Comparison of ENCODE assay signal across 11 cellular contexts in genomic region chr5:142601432-142601831, GRCh38.
A peak's percentile ranks its signal among the peaks of the same experiment; 100 is the strongest.
DNase-seq lines count a peak whose midpoint lies in the region; ATAC-seq and TF ChIP-seq lines count a peak whose summit lies in the region.
"Had no signal": no experiment of that assay in that cellular context is flagged by ENCODE, and none has a peak within 500 bp of the region (broad histone marks: within the 10 kb centered on the region; RNA-seq: fewer than 3 reads in every experiment).

No MANE protein-coding gene starts in this region.

- peak overlapping the region; percentile 93 for H2BK120ac ChIP-seq in IMR-90 (ENCODE audit: low read depth, low read length)

- in situ Hi-C loops in IMR-90 (cut with MboI; ENCODE audit: low sequenced_read_pairs) = loop anchor here (10.0 kb wide), 1 partner anchor 273 kb away; no protein-coding TSS in a partner anchor

- peak overlapping the region; percentile 69 for H3K4ac ChIP-seq in IMR-90 (ENCODE audit: low read depth, low read length)

- CTCF ChIA-PET in Caco-2 (lab: Charles Lee) (interaction anchor here (0.6 to 1.2 kb wide), 2 partner anchors 9 to 54 kb away, joined by 3 read pairs; no protein-coding TSS in a partner anchor), IMR-90 (lab: Yijun Ruan, JAX) (interaction anchor here (2.7 kb wide), 1 partner anchor 54 kb away, joined by 10 read pairs; no protein-coding TSS in a partner anchor)

- TF ChIP-seq CTCF in Caco-2 (IDR thresholded peaks at IDR 0.05; ENCODE audit: insufficient read depth in 1 of 2, low read depth in 1 of 2, low read length in 1 of 2, severe bottlenecking in 1 of 2, unreplicated experiment in 1 of 2) = peak; percentile 18 to 33
- peak; percentile 11; the same call in 1 of the 2 replicates for TF ChIP-seq CTCF in IMR-90 (conservative IDR thresholded peaks at IDR 0.05; ENCODE audit: low read depth, low read length)
- no peak for TF ChIP-seq CTCF in nephron (IDR thresholded peaks at IDR 0.05; ENCODE audit: unreplicated experiment in 3 of 3)

- H3K27ac Mint-ChIP-seq in Caco-2 (ENCODE audit: unreplicated experiment) (no peak overlapping the region), nephron (peak overlapping the region; percentile 70 to 88 (median 74))

- TF ChIP-seq RAD21 in IMR-90 (IDR thresholded peaks at IDR 0.05; ENCODE audit: low read length) = no peak

- no peaks in the 10 kb centered on the region for H4K20me1 ChIP-seq in IMR-90 (ENCODE audit: insufficient read depth, low read length)

- ATAC-seq in IMR-90 (ENCODE audit: low read depth) (no peak), GM18517 (IDR thresholded peaks at IDR 0.05; ENCODE audit: unreplicated experiment) (no peak), HG02973 (IDR thresholded peaks at IDR 0.05; ENCODE audit: unreplicated experiment) (no peak)

- H3K9me3 Mint-ChIP-seq in Caco-2 (ENCODE audit: unreplicated experiment) = no peaks in the 10 kb centered on the region
- no peaks in the 10 kb centered on the region for H3K9me3 Mint-ChIP-seq in nephron

- H3K4me2 ChIP-seq in IMR-90 (ENCODE audit: low read depth, low read length) = peak overlapping the region; percentile 90

- H2BK15ac ChIP-seq in IMR-90 (ENCODE audit: low read depth, low read length) = peak overlapping the region; percentile 52; the same call in 1 of the 3 replicates

- peaks cover 0 to 31% of the 10 kb centered on the region in 2 experiments; a peak in 2 of 4 replicates for H3K79me1 ChIP-seq in IMR-90 (ENCODE audit: low read depth in 1 of 2, low read length in 2 of 2)

- dilution Hi-C loops in IMR-90 (cut with HindIII; ENCODE audit: low sequenced_read_pairs, unreplicated experiment) = no loop called here

- peak overlapping the region; percentile 73; the same call in 1 of the 2 replicates for H3K14ac ChIP-seq in IMR-90 (replicated peaks; ENCODE audit: low read depth, low read length)

- no CpG with 5 or more reads among the region's 3 CpGs for WGBS in IMR-90 (ENCODE audit: extremely low coverage in 2 of 2, insufficient read length in 1 of 2), 2 experiments

- H3K9me1 ChIP-seq in IMR-90 (ENCODE audit: insufficient read depth, low read length) = peaks cover 19% of the 10 kb centered on the region

- no peaks in the 10 kb centered on the region; the same call in 1 of the 2 replicates for H3K27me3 ChIP-seq in Caco-2 (replicated peaks; ENCODE audit: control insufficient read depth, insufficient read depth, low read length)
- no peaks in the 10 kb centered on the region for H3K27me3 ChIP-seq in IMR-90 (ENCODE audit: control insufficient read depth, insufficient read depth, low read length)

- intact Hi-C loops in Caco-2 (cut with micrococcal nuclease; ENCODE audit: unreplicated experiment) (no loop called here), IMR-90 (cut with micrococcal nuclease) (no loop called here)

- H4K5ac ChIP-seq in IMR-90 (ENCODE audit: low read depth, low read length) = no peak overlapping the region

- H3K4me3 Mint-ChIP-seq in Caco-2 (ENCODE audit: unreplicated experiment) = no peak overlapping the region
- H3K4me3 Mint-ChIP-seq in nephron = no peak overlapping the region

- DNase-seq in Caco-2 (peak in 1 of 2 experiments; percentile 17), IMR-90 (no peak), caudate nucleus (lab: John Stamatoyannopoulos, UW) (peak in 1 of 61 donors; percentile 15), NCI-H2196 treated with DMSO at 0.1 percent for 48 hours (lab: John Stamatoyannopoulos, UW; ENCODE audit: unreplicated experiment) (no peak), UCSD-AML1 (lab: John Stamatoyannopoulos, UW; ENCODE audit: unreplicated experiment) (no peak)
- DNase-seq: NCI-H524, T-helper 2 cell had no signal

- no peaks in the 10 kb centered on the region for H3K4me1 ChIP-seq in Caco-2
- H3K4me1 ChIP-seq in IMR-90 (ENCODE audit: control insufficient read depth, insufficient read depth, low read length) = peaks cover 21% of the 10 kb centered on the region

- H3K27ac ChIP-seq in IMR-90 (ENCODE audit: insufficient read depth, low read length) (peak overlapping the region; percentile 4; the same call in 1 of the 2 replicates), caudate nucleus (ENCODE audit: low read depth, low read length) (peak overlapping the region; percentile 17)
- H3K27ac ChIP-seq: neutrophil had no signal

- H3K9ac ChIP-seq in IMR-90 (ENCODE audit: low read depth, low read length) = no peak overlapping the region

- POLR2A ChIA-PET in Caco-2 (lab: Charles Lee) = no interaction called here
- POLR2A ChIA-PET in IMR-90 (lab: Charles Lee; ENCODE audit: unreplicated experiment) = interaction anchor here (0.6 kb wide), 1 partner anchor 244 kb away, joined by 3 read pairs; no protein-coding TSS in a partner anchor

- H2BK5ac ChIP-seq in IMR-90 (ENCODE audit: low read depth, low read length, poor library complexity, severe bottlenecking) = peak overlapping the region; percentile 69

- H3K4me1 Mint-ChIP-seq in Caco-2 (ENCODE audit: low read depth, unreplicated experiment) = no peaks in the 10 kb centered on the region
- peaks cover 39% of the 10 kb centered on the region for H3K4me1 Mint-ChIP-seq in nephron

- H3K9me3 ChIP-seq in Caco-2 (no peaks in the 10 kb centered on the region), IMR-90 (ENCODE audit: control insufficient read depth, insufficient read depth, low read length) (no peaks in the 10 kb centered on the region)
- H3K9me3 ChIP-seq: neutrophil had no signal

- H3K4me3 ChIP-seq in Caco-2 (ENCODE audit: low read depth, low read length) (no peak overlapping the region), IMR-90 (ENCODE audit: insufficient read depth, low read depth, low read length) (no peak overlapping the region)

- H3K56ac ChIP-seq in IMR-90 (ENCODE audit: extremely low read depth, insufficient read depth, low read length) = no peak overlapping the region

- H3K36me3 Mint-ChIP-seq in Caco-2 (ENCODE audit: insufficient read depth, unreplicated experiment) = no peaks in the 10 kb centered on the region
- H3K36me3 Mint-ChIP-seq in nephron (ENCODE audit: low read depth) = no peaks in the 10 kb centered on the region

- TF ChIP-seq POLR2A in IMR-90 (IDR thresholded peaks at IDR 0.05; ENCODE audit: low read depth, low read length) = no peak

- H3K27me3 Mint-ChIP-seq in Caco-2 (ENCODE audit: insufficient read depth, unreplicated experiment) (peaks cover 3% of the 10 kb centered on the region), nephron (ENCODE audit: low read depth) (no peaks in the 10 kb centered on the region)

- H2AFZ ChIP-seq in IMR-90 (replicated peaks; ENCODE audit: low read length, poor library complexity) = peak overlapping the region; percentile 24

- peak overlapping the region; percentile 16 for H3K18ac ChIP-seq in IMR-90 (ENCODE audit: low read depth, low read length)

- BruUV-seq in Caco-2 (replicated peaks; lab: Mats Ljungman, UMichigan) (no TSS peak), IMR-90 (replicated peaks; lab: Mats Ljungman, UMichigan) (no TSS peak)

- peak overlapping the region; percentile 58 for H2AK5ac ChIP-seq in IMR-90 (ENCODE audit: low read depth, low read length)

- peak overlapping the region; percentile 58; the same call in 1 of the 2 replicates for H4K91ac ChIP-seq in IMR-90 (ENCODE audit: insufficient read depth, low read depth, low read length)

- H3K36me3 ChIP-seq in Caco-2 (ENCODE audit: control insufficient read depth, insufficient read depth, low read length) (no peaks in the 10 kb centered on the region), IMR-90 (ENCODE audit: control insufficient read depth, insufficient read depth, low read length) (no peaks in the 10 kb centered on the region)
- H3K36me3 ChIP-seq: neutrophil had no signal

- peak overlapping the region; percentile 63 for H2BK20ac ChIP-seq in IMR-90 (ENCODE audit: low read depth, low read length)

- 0 out of 2 replicates have a peak overlapping the region, but pooled peaks have one; percentile 12 for H3K23ac ChIP-seq in IMR-90 (ENCODE audit: low read depth, low read length)

- H2AK9ac ChIP-seq in IMR-90 (replicated peaks; ENCODE audit: low read depth, low read length, poor library complexity) = no peak overlapping the region

- H4K8ac ChIP-seq in IMR-90 (ENCODE audit: low read depth in 2 of 2, low read length in 2 of 2) = peak overlapping the region in 1 of 2 experiments; percentile 54; a peak in 1 of 4 replicates

TF ChIP-seq in IMR-90, 13 proteins besides CTCF, POLR2A, EP300 and RAD21:
- TF ChIP-seq SMC3 (IDR thresholded peaks at IDR 0.05; ENCODE audit: low read depth, low read length) (no peak), BHLHE40 (IDR thresholded peaks at IDR 0.05; ENCODE audit: low read depth, low read length) (no peak), NFE2L2 (IDR thresholded peaks at IDR 0.05; ENCODE audit: low read depth, low read length) (no peak), MXI1 (IDR thresholded peaks at IDR 0.05; ENCODE audit: borderline replicate concordance, low read depth, low read length) (no peak), RFX5 (IDR thresholded peaks at IDR 0.05; ENCODE audit: low read depth, low read length) (no peak), USF2 (IDR thresholded peaks at IDR 0.05; ENCODE audit: low read depth, low read length) (no peak), CHD1 (IDR thresholded peaks at IDR 0.05; ENCODE audit: low read depth, low read length) (no peak), FOS (IDR thresholded peaks at IDR 0.05; ENCODE audit: low read depth, low read length) (no peak), CEBPB (IDR thresholded peaks at IDR 0.05; ENCODE audit: low read depth, low read length) (no peak), RCOR1 (IDR thresholded peaks at IDR 0.05; ENCODE audit: insufficient replicate concordance, low read length) (no peak), MAFK (IDR thresholded peaks at IDR 0.05; ENCODE audit: low read depth, low read length) (no peak), ELK1 (IDR thresholded peaks at IDR 0.05; ENCODE audit: borderline replicate concordance, low read depth, low read length) (no peak)
TF ChIP-seq in IMR-90: peak in this region for 0.

Comparison
In these comparisons a context has a peak if more than half of its experiments do, and no peak if none do; other contexts are left out.
1. CTCF ChIP-seq: peak in Caco-2 (2 of 2) and IMR-90 (single experiment); none in nephron (0 of 3).